In genomic region chr2:71830497-71831207, GRCh38 we compare ENCODE assay signal across 16 cellular contexts.
DNase-seq lines count a peak whose midpoint lies in the region; ATAC-seq and TF ChIP-seq lines count a peak whose summit lies in the region.
"Had no signal": no experiment of that assay in that cellular context is flagged by ENCODE, and none has a peak within 500 bp of the region (broad histone marks: within the 10 kb centered on the region; RNA-seq: fewer than 3 reads in every experiment).

No MANE protein-coding gene starts in this region.

- no peak overlapping the region for H3K4me2 ChIP-seq in neuronal stem cell (ENCODE audit: insufficient read depth, low read length, poor library complexity, severe bottlenecking)

- no peak overlapping the region for H2AK5ac ChIP-seq in neuronal stem cell (ENCODE audit: low read depth, low read length)

- H3K14ac ChIP-seq in neuronal stem cell (ENCODE audit: low read length), result no peak overlapping the region

- H3K9me3 Mint-ChIP-seq in endodermal cell, result no peaks in the 10 kb centered on the region
- H3K9me3 Mint-ChIP-seq: activated CD4-positive, alpha-beta memory T cell treated with anti-CD3 and anti-CD28 coated beads, Interleukin-2, amount 10 ng/mL, durations not matched to agents 7 days and 5 days had no signal

- H3K36me3 ChIP-seq in heart left ventricle, result no peaks in the 10 kb centered on the region
- H3K36me3 ChIP-seq in endodermal cell (ENCODE audit: control insufficient read depth, insufficient read depth, low read length), result no peaks in the 10 kb centered on the region
- H3K36me3 ChIP-seq in neuronal stem cell (replicated peaks in 1 of 2; ENCODE audit: control insufficient read depth in 2 of 2, insufficient read depth in 2 of 2, low read length in 2 of 2), result peaks cover 0 to 1% of the 10 kb centered on the region in 2 donors
- H3K36me3 ChIP-seq in vagina, result no peaks in the 10 kb centered on the region
- H3K36me3 ChIP-seq in HAP-1 (replicated peaks), result no peaks in the 10 kb centered on the region

- DNase-seq in right cardiac atrium (no peak), heart left ventricle (no peak), endodermal cell (peak; percentile 22), neuronal stem cell (ENCODE audit: low spot score) (no peak), vagina (ENCODE audit: extremely low spot score in 2 of 2) (peak in 1 of 2 donors; percentile 77), HAP-1 (ENCODE audit: low spot score in 2 of 2) (no peak), GM10248 (ENCODE audit: extremely low spot score) (no peak)
- DNase-seq: activated CD4-positive, alpha-beta memory T cell treated with anti-CD3 and anti-CD28 coated beads, Interleukin-2, amount 10 ng/mL, durations not matched to agents 7 days and 5 days; CD8-positive, alpha-beta memory T cell; effector memory CD4-positive, alpha-beta T cell; head of caudate nucleus; naive B cell; NCI-H2227 treated with DMSO at 0.1 percent for 48 hours; stimulated activated CD4-positive, alpha-beta T cell treated with anti-CD3 and anti-CD28 coated beads, Interleukin-2, amount 100 ng/mL, for 48 hours had no signal

- POLR2A ChIA-PET in GM10248 (lab: Yijun Ruan, JAX), result no interaction called here

- 76% methylated on average over 9 of the region's 9 CpGs for WGBS in right cardiac atrium
- WGBS in heart left ventricle, 4 donors, result 75 to 78% (median 77%) methylated on average over 9 of the region's 9 CpGs
- WGBS in endodermal cell (ENCODE audit: insufficient coverage in 1 of 2, insufficient read length in 1 of 2), 2 experiments, result 82 to 92% methylated on average over 5 to 9 of the region's 9 CpGs
- no CpG with 5 or more reads among the region's 9 CpGs for WGBS in neuronal stem cell (ENCODE audit: extremely low coverage in 2 of 2, insufficient read length in 2 of 2, insufficient replicate concordance in 1 of 2), 2 donors

- CTCF ChIA-PET in GM10248 (lab: Yijun Ruan, JAX), result no interaction called here

- no peaks in the 10 kb centered on the region for H3K27me3 ChIP-seq in right cardiac atrium (ENCODE audit: control insufficient read depth, insufficient read depth)
- H3K27me3 ChIP-seq in heart left ventricle, result no peaks in the 10 kb centered on the region
- no peaks in the 10 kb centered on the region for H3K27me3 ChIP-seq in endodermal cell (ENCODE audit: control insufficient read depth, insufficient read depth, low read length, poor library complexity, severe bottlenecking)
- peaks cover 0 to 4% (median 0%) of the 10 kb centered on the region in 3 experiments for H3K27me3 ChIP-seq in neuronal stem cell (ENCODE audit: control insufficient read depth in 3 of 3, insufficient read depth in 3 of 3, low read depth in 1 of 3, low read length in 3 of 3)
- H3K27me3 ChIP-seq in vagina, result no peaks in the 10 kb centered on the region
- H3K27me3 ChIP-seq in HAP-1 (ENCODE audit: low read depth), result no peaks in the 10 kb centered on the region

- in situ Hi-C loops in HAP-1 (cut with MboI; ENCODE audit: low sequenced_read_pairs), result no loop called here

- peak overlapping the region; percentile 19 for H3K27ac ChIP-seq in right cardiac atrium (ENCODE audit: low read length)
- H3K27ac ChIP-seq in heart left ventricle, result peak overlapping the region in 5 of 12 donors; percentile 24 to 54 (median 50)
- no peak overlapping the region for H3K27ac ChIP-seq in endodermal cell (ENCODE audit: low read depth, low read length)
- H3K27ac ChIP-seq in neuronal stem cell (replicated peaks; ENCODE audit: low read length), result no peak overlapping the region
- peak overlapping the region; percentile 19 for H3K27ac ChIP-seq in vagina

- H3K9ac ChIP-seq in endodermal cell (ENCODE audit: extremely low read depth, low read length, poor library complexity, severe bottlenecking), result no peak overlapping the region
- no peak overlapping the region for H3K9ac ChIP-seq in neuronal stem cell (ENCODE audit: low read depth, low read length, poor library complexity)

- no peak overlapping the region for H2BK5ac ChIP-seq in neuronal stem cell (ENCODE audit: low read length)

- intact Hi-C loops in right cardiac atrium (cut with DNase I) (no loop called here), heart left ventricle (cut with DNase I) (no loop called here), vagina (cut with DNase I) (no loop called here)

- H4K91ac ChIP-seq in neuronal stem cell (ENCODE audit: low read depth, low read length, poor library complexity), result no peak overlapping the region

- no peak overlapping the region for H4K8ac ChIP-seq in neuronal stem cell (ENCODE audit: low read depth, low read length)

- no peak overlapping the region for H3K4ac ChIP-seq in neuronal stem cell (ENCODE audit: low read length)

- no peaks in the 10 kb centered on the region for H3K4me1 Mint-ChIP-seq in endodermal cell
- H3K4me1 Mint-ChIP-seq: activated CD4-positive, alpha-beta memory T cell treated with anti-CD3 and anti-CD28 coated beads, Interleukin-2, amount 10 ng/mL, durations not matched to agents 7 days and 5 days; brain; CD8-positive, alpha-beta memory T cell; naive B cell had no signal

- H2BK15ac ChIP-seq in neuronal stem cell (ENCODE audit: low read length), result no peak overlapping the region

- no peak overlapping the region for H2BK120ac ChIP-seq in neuronal stem cell (ENCODE audit: low read depth, low read length)

- no peak overlapping the region for H3K4me3 ChIP-seq in right cardiac atrium (ENCODE audit: low read length)
- no peak overlapping the region for H3K4me3 ChIP-seq in heart left ventricle
- no peak overlapping the region for H3K4me3 ChIP-seq in endodermal cell (ENCODE audit: low read length)
- no peak overlapping the region for H3K4me3 ChIP-seq in neuronal stem cell (ENCODE audit: low read length in 2 of 2)
- H3K4me3 ChIP-seq in vagina, result no peak overlapping the region
- H3K4me3 ChIP-seq in HAP-1, result no peak overlapping the region

- H3K4me1 ChIP-seq in right cardiac atrium (ENCODE audit: control insufficient read depth, insufficient read depth, low read length) (peaks cover 12% of the 10 kb centered on the region), heart left ventricle (peaks cover 0 to 39% (median 16%) of the 10 kb centered on the region in 12 donors), endodermal cell (ENCODE audit: control insufficient read depth, insufficient read depth, low read length) (no peaks in the 10 kb centered on the region), neuronal stem cell (ENCODE audit: control insufficient read depth in 2 of 2, insufficient read depth in 1 of 2, low read depth in 1 of 2, low read length in 2 of 2) (no peaks in the 10 kb centered on the region), vagina (peaks cover 13% of the 10 kb centered on the region), HAP-1 (no peaks in the 10 kb centered on the region)

- H3K9me3 ChIP-seq in right cardiac atrium (ENCODE audit: control insufficient read depth, low read length) (no peaks in the 10 kb centered on the region), heart left ventricle (peaks cover 0 to 8% (median 0%) of the 10 kb centered on the region in 12 donors), endodermal cell (ENCODE audit: control insufficient read depth, low read length) (no peaks in the 10 kb centered on the region), neuronal stem cell (replicated peaks in 1 of 2; ENCODE audit: control insufficient read depth in 2 of 2, insufficient read depth in 1 of 2, low read depth in 1 of 2, low read length in 2 of 2) (no peaks in the 10 kb centered on the region), vagina (no peaks in the 10 kb centered on the region), HAP-1 (no peaks in the 10 kb centered on the region)

- TF ChIP-seq POLR2A in heart left ventricle (IDR thresholded peaks at IDR 0.05) (no peak), vagina (IDR thresholded peaks at IDR 0.05) (no peak)

- no peak for ATAC-seq in right cardiac atrium
- no peak for ATAC-seq in heart left ventricle
- ATAC-seq in HG03378 (IDR thresholded peaks at IDR 0.05; ENCODE audit: unreplicated experiment), result no peak

- peak overlapping the region; percentile 2 for H3K23ac ChIP-seq in neuronal stem cell (ENCODE audit: low read depth, low read length, poor library complexity)

- TF ChIP-seq CTCF in heart left ventricle (IDR thresholded peaks at IDR 0.05), result no peak
- no peak for TF ChIP-seq CTCF in endodermal cell (conservative IDR thresholded peaks at IDR 0.05)
- no peak for TF ChIP-seq CTCF in vagina (IDR thresholded peaks at IDR 0.05)
- no peak for TF ChIP-seq CTCF in GM10248 (IDR thresholded peaks at IDR 0.05; ENCODE audit: control extremely low read depth, extremely low read depth, low read depth, missing control alignments)

- no peak overlapping the region for H3K27ac Mint-ChIP-seq in endodermal cell
- H3K27ac Mint-ChIP-seq: activated CD4-positive, alpha-beta memory T cell treated with anti-CD3 and anti-CD28 coated beads, Interleukin-2, amount 10 ng/mL, durations not matched to agents 7 days and 5 days; brain had no signal

- no peaks in the 10 kb centered on the region for H3K36me3 Mint-ChIP-seq in endodermal cell (ENCODE audit: low read depth)
- H3K36me3 Mint-ChIP-seq: brain; CD8-positive, alpha-beta memory T cell; naive B cell had no signal

- H3K79me1 ChIP-seq in neuronal stem cell (ENCODE audit: low read depth, low read length), result no peaks in the 10 kb centered on the region

- no peaks in the 10 kb centered on the region for H3K27me3 Mint-ChIP-seq in endodermal cell (ENCODE audit: insufficient read depth)
- H3K27me3 Mint-ChIP-seq: activated CD4-positive, alpha-beta memory T cell treated with anti-CD3 and anti-CD28 coated beads, Interleukin-2, amount 10 ng/mL, durations not matched to agents 7 days and 5 days had no signal

- H3K18ac ChIP-seq in neuronal stem cell (ENCODE audit: low read length), result no peak overlapping the region

- no peak overlapping the region for H3K4me3 Mint-ChIP-seq in endodermal cell
- H3K4me3 Mint-ChIP-seq: activated CD4-positive, alpha-beta memory T cell treated with anti-CD3 and anti-CD28 coated beads, Interleukin-2, amount 10 ng/mL, durations not matched to agents 7 days and 5 days; brain; CD8-positive, alpha-beta memory T cell; naive B cell had no signal

- no peak overlapping the region for H2BK12ac ChIP-seq in neuronal stem cell (ENCODE audit: low read length)

- H2AFZ ChIP-seq in neuronal stem cell (ENCODE audit: low read length), result no peak overlapping the region

Comparison
In these comparisons a context has a peak if more than half of its experiments do, and no peak if none do; other contexts are left out.
1. H3K27ac ChIP-seq: peak in right cardiac atrium (single experiment) and vagina (single experiment); none in endodermal cell (single experiment) and neuronal stem cell (single experiment).